Comparison of ENCODE assay signal across 8 cellular contexts in genomic region chr5:126450388-126450787, GRCh38. TPM values are rescaled to one million over a fixed set of nuclear protein-coding genes. Genes with fewer than 3 reads are reported as not detected.
DNase-seq lines count a peak whose midpoint lies in the region; ATAC-seq and TF ChIP-seq lines count a peak whose summit lies in the region.

No MANE protein-coding gene starts in this region.

- peak overlapping the region; percentile 99 for H3K27ac Mint-ChIP-seq in CD8-positive, alpha-beta T cell

- peak overlapping the region; percentile 87 for H3K4me3 Mint-ChIP-seq in CD8-positive, alpha-beta T cell

- no peaks in the 10 kb centered on the region for H3K27me3 Mint-ChIP-seq in CD8-positive, alpha-beta T cell (ENCODE audit: low read depth)

- CTCF ChIA-PET in CD8-positive, alpha-beta T cell (lab: Charles Lee), result interaction anchor here (1.0 kb wide), 1 partner anchor 50 kb away, joined by 8 read pairs; no protein-coding TSS in a partner anchor

- POLR2A ChIA-PET in CD8-positive, alpha-beta T cell (lab: Charles Lee), result interaction anchor here (0.8 to 3.9 kb wide), 5 partner anchors 12 to 403 kb away, joined by 3 to 36 read pairs (median 3); partner anchors contain the start of gene GRAMD2B

- H3K27ac ChIP-seq in CD8-positive, alpha-beta T cell (ENCODE audit: low read depth, low read length), result peak overlapping the region; percentile 85
- H3K27ac ChIP-seq in substantia nigra (ENCODE audit: low read depth, low read length, poor library complexity, severe bottlenecking), result peak overlapping the region; percentile 79

- peaks cover 65% of the 10 kb centered on the region for H3K4me1 Mint-ChIP-seq in CD8-positive, alpha-beta T cell (ENCODE audit: low read depth)

- H3K4me3 ChIP-seq in CD8-positive, alpha-beta T cell (ENCODE audit: low read depth, low read length), result peak overlapping the region; percentile 56

- peaks cover 47% of the 10 kb centered on the region for H3K4me1 ChIP-seq in CD8-positive, alpha-beta T cell (ENCODE audit: insufficient read depth, low read length)

- H3K27me3 ChIP-seq in CD8-positive, alpha-beta T cell (ENCODE audit: insufficient read depth, low read length), result no peaks in the 10 kb centered on the region

- no peaks in the 10 kb centered on the region for H3K9me3 ChIP-seq in CD8-positive, alpha-beta T cell (ENCODE audit: low read length)

- H3K36me3 Mint-ChIP-seq in CD8-positive, alpha-beta T cell, result peaks cover 6% of the 10 kb centered on the region

- peak in 2 of 7 experiments; percentile 11 to 18 for DNase-seq in CD8-positive, alpha-beta T cell
- peak; percentile 42 for DNase-seq in central memory CD4-positive, alpha-beta T cell
- DNase-seq in substantia nigra (lab: John Stamatoyannopoulos, UW), result no peak
- no peak for DNase-seq in SHP77 treated with DMSO at 0.1 percent for 48 hours (lab: John Stamatoyannopoulos, UW)
- no peak for DNase-seq in NCI-H2227 treated with DMSO at 0.1 percent for 48 hours (lab: John Stamatoyannopoulos, UW)
- DNase-seq in medulla oblongata (ENCODE audit: extremely low spot score), result no peak

- H3K36me3 ChIP-seq in CD8-positive, alpha-beta T cell (ENCODE audit: insufficient read depth, low read length), result no peaks in the 10 kb centered on the region

- no peak for TF ChIP-seq CTCF in CD8-positive, alpha-beta T cell (IDR thresholded peaks at IDR 0.05)

- peak; percentile 67 for ATAC-seq in CD8-positive, alpha-beta T cell
- ATAC-seq in GM19452 (IDR thresholded peaks at IDR 0.05; ENCODE audit: unreplicated experiment), result peak; percentile 56
- ATAC-seq in HG03460 (IDR thresholded peaks at IDR 0.05; ENCODE audit: unreplicated experiment), result peak; percentile 55

- no peaks in the 10 kb centered on the region for H3K9me3 Mint-ChIP-seq in CD8-positive, alpha-beta T cell

- intact Hi-C loops in CD8-positive, alpha-beta T cell (cut with DNase I, micrococcal nuclease), result loop anchor here in 1 of 2 experiments (2.0 kb wide), 1 partner anchor 58 kb away; no protein-coding TSS in a partner anchor

RNA-seq across cellular contexts. Expression of gene GRAMD2B, which starts 27.2 kb away (rescaled TPM):
- total RNA-seq in CD8-positive, alpha-beta T cell, result 10 to 100 TPM in 1 of 2 experiments, 1 to 10 TPM in 1; 8.2 to 10.4 TPM
